9 cellular contexts compared by ENCODE assay signal in the genomic region with DNA sequence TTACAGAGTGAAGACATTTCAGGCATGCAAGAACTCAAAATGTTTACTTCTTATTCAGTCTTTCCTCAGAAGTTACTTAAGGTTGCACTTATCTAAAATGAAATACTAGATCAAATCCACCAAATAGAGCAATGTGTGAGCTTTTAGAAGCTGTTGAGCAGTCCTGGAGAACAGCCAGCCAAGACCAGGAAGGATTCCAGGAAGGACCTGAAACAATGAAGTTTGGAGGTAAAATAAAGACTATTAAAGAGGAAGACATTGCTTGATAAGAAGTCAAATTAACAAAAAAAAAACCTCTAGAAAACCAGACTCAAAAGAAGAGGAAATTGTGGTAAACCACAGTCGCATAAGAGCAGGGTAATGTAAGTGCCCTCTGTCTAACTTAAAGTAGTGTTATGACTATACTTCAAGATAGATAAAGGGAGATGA.
A peak's percentile ranks its signal among the peaks of the same experiment; 100 is the strongest.
DNase-seq lines count a peak whose midpoint lies in the region; ATAC-seq, FAIRE-seq and TF ChIP-seq lines count a peak whose summit lies in the region.
"Had no signal": no experiment of that assay in that cellular context is flagged by ENCODE, and none has a peak within 500 bp of the region (broad histone marks: within the 10 kb centered on the region; RNA-seq: fewer than 3 reads in every experiment).

No MANE protein-coding gene starts in this region.

- no peak for FAIRE-seq in small intestine (lab: Jason Lieb, UNC)
- FAIRE-seq in urothelium cell line (lab: Jason Lieb, UNC): no peak
- FAIRE-seq: A549 had no signal

- peaks cover 21% of the 10 kb centered on the region for H3K4me1 Mint-ChIP-seq in activated CD4-positive, alpha-beta T cell treated with anti-CD3 and anti-CD28 coated beads for 36 hours
- H3K4me1 Mint-ChIP-seq in activated B cell treated with CpG ODN at 0.5 μM for 24 hours: peaks cover 24% of the 10 kb centered on the region

- intact Hi-C loops in activated CD4-positive, alpha-beta T cell treated with anti-CD3 and anti-CD28 coated beads for 36 hours (cut with DNase I, micrococcal nuclease): loop anchor here (1.0 to 5.0 kb wide), 6 partner anchors 87 to 828 kb away; no protein-coding TSS in a partner anchor
- intact Hi-C loops in activated B cell treated with CpG ODN at 0.5 μM for 24 hours (cut with micrococcal nuclease): loop anchor here (5.0 kb wide), 1 partner anchor 92 kb away; no protein-coding TSS in a partner anchor

- ATAC-seq in activated CD4-positive, alpha-beta T cell treated with anti-CD3 and anti-CD28 coated beads for 36 hours: peak; percentile 93
- ATAC-seq in HG03354 (IDR thresholded peaks at IDR 0.05; ENCODE audit: poor library complexity, severe bottlenecking, unreplicated experiment): peak; percentile 97
- peak; percentile 74 for ATAC-seq in activated B cell treated with CpG ODN at 0.5 μM for 24 hours (ENCODE audit: low read depth)
- ATAC-seq: A549 had no signal

- H3K27me3 Mint-ChIP-seq in activated CD4-positive, alpha-beta T cell treated with anti-CD3 and anti-CD28 coated beads for 36 hours: peaks cover 63% of the 10 kb centered on the region
- peaks cover 22% of the 10 kb centered on the region for H3K27me3 Mint-ChIP-seq in activated B cell treated with CpG ODN at 0.5 μM for 24 hours

- H3K9me3 Mint-ChIP-seq in activated CD4-positive, alpha-beta T cell treated with anti-CD3 and anti-CD28 coated beads for 36 hours (ENCODE audit: low read depth): peaks cover 6% of the 10 kb centered on the region
- H3K9me3 Mint-ChIP-seq in activated B cell treated with CpG ODN at 0.5 μM for 24 hours: no peaks in the 10 kb centered on the region

- no peak for DNase-seq in activated CD4-positive, alpha-beta T cell treated with anti-CD3 and anti-CD28 coated beads for 36 hours
- no peak for DNase-seq in activated CD4-positive, alpha-beta T cell treated with anti-CD3 and anti-CD28 coated beads for 1 hour
- no peak for DNase-seq in activated B cell treated with CpG ODN at 0.5 μM for 24 hours
- peak; percentile 60 for DNase-seq in small intestine
- no peak for DNase-seq in NCI-H1417 treated with DMSO at 0.1 percent for 48 hours (lab: John Stamatoyannopoulos, UW)
- DNase-seq in urothelium cell line (ENCODE audit: low spot score): no peak
- DNase-seq in GM13976 (ENCODE audit: low spot score): no peak

- no peak overlapping the region for H3K4me3 Mint-ChIP-seq in activated CD4-positive, alpha-beta T cell treated with anti-CD3 and anti-CD28 coated beads for 36 hours
- no peak overlapping the region for H3K4me3 Mint-ChIP-seq in activated B cell treated with CpG ODN at 0.5 μM for 24 hours

- H3K36me3 Mint-ChIP-seq in activated CD4-positive, alpha-beta T cell treated with anti-CD3 and anti-CD28 coated beads for 36 hours (ENCODE audit: low read depth): no peaks in the 10 kb centered on the region
- H3K36me3 Mint-ChIP-seq in activated B cell treated with CpG ODN at 0.5 μM for 24 hours (ENCODE audit: low read depth): no peaks in the 10 kb centered on the region

- H3K4me3 ChIP-seq in small intestine (ENCODE audit: low read depth in 1 of 2, low read length in 2 of 2): no peak overlapping the region
- H3K4me3 ChIP-seq: A549 had no signal

- CTCF ChIA-PET in activated CD4-positive, alpha-beta T cell treated with anti-CD3 and anti-CD28 coated beads for 36 hours (lab: Charles Lee): interaction anchor here (1.2 kb wide), 1 partner anchor 768 kb away, joined by 3 read pairs; no protein-coding TSS in a partner anchor
- CTCF ChIA-PET in activated B cell treated with CpG ODN at 0.5 μM for 24 hours (lab: Charles Lee): no interaction called here

- H3K27ac ChIP-seq in small intestine (ENCODE audit: low read depth in 1 of 2, low read length in 1 of 2): no peak overlapping the region
- H3K27ac ChIP-seq: A549 had no signal

- peaks cover 0 to 2% of the 10 kb centered on the region in 2 donors for H3K27me3 ChIP-seq in small intestine (ENCODE audit: control insufficient read depth in 2 of 2, insufficient read depth in 2 of 2, low read length in 2 of 2)

- in situ Hi-C loops in GM13976 (cut with MboI; ENCODE audit: low sequenced_read_pairs, unreplicated experiment): no loop called here

- no peak overlapping the region for H3K27ac Mint-ChIP-seq in activated CD4-positive, alpha-beta T cell treated with anti-CD3 and anti-CD28 coated beads for 36 hours
- H3K27ac Mint-ChIP-seq in activated B cell treated with CpG ODN at 0.5 μM for 24 hours: no peak overlapping the region

- no peaks in the 10 kb centered on the region for H3K4me1 ChIP-seq in small intestine (ENCODE audit: control insufficient read depth in 2 of 2, insufficient read depth in 1 of 2, low read depth in 1 of 2, low read length in 1 of 2)
- H3K4me1 ChIP-seq: A549 had no signal

- WGBS in small intestine, 3 donors: 42 to 72% (median 50%) methylated on average over 1 of the region's 1 CpG

- no peaks in the 10 kb centered on the region for H3K9me3 ChIP-seq in small intestine (ENCODE audit: control insufficient read depth, low read depth)
- H3K9me3 ChIP-seq: A549 had no signal

- POLR2A ChIA-PET in activated CD4-positive, alpha-beta T cell treated with anti-CD3 and anti-CD28 coated beads for 36 hours (lab: Charles Lee): no interaction called here
- POLR2A ChIA-PET in activated B cell treated with CpG ODN at 0.5 μM for 24 hours (lab: Charles Lee): no interaction called here

- H3K36me3 ChIP-seq in small intestine (ENCODE audit: control insufficient read depth in 2 of 2, insufficient read depth in 2 of 2, low read length in 2 of 2): no peaks in the 10 kb centered on the region

- no peak for TF ChIP-seq CTCF in activated B cell treated with CpG ODN at 0.5 μM for 24 hours (IDR thresholded peaks at IDR 0.05)
- TF ChIP-seq CTCF in GM13976 (IDR thresholded peaks at IDR 0.05; ENCODE audit: borderline replicate concordance, control extremely low read depth, extremely low read depth, insufficient read depth, missing control alignments): no peak
